ENCODE assay signal across 8 cellular contexts in the genomic region with DNA sequence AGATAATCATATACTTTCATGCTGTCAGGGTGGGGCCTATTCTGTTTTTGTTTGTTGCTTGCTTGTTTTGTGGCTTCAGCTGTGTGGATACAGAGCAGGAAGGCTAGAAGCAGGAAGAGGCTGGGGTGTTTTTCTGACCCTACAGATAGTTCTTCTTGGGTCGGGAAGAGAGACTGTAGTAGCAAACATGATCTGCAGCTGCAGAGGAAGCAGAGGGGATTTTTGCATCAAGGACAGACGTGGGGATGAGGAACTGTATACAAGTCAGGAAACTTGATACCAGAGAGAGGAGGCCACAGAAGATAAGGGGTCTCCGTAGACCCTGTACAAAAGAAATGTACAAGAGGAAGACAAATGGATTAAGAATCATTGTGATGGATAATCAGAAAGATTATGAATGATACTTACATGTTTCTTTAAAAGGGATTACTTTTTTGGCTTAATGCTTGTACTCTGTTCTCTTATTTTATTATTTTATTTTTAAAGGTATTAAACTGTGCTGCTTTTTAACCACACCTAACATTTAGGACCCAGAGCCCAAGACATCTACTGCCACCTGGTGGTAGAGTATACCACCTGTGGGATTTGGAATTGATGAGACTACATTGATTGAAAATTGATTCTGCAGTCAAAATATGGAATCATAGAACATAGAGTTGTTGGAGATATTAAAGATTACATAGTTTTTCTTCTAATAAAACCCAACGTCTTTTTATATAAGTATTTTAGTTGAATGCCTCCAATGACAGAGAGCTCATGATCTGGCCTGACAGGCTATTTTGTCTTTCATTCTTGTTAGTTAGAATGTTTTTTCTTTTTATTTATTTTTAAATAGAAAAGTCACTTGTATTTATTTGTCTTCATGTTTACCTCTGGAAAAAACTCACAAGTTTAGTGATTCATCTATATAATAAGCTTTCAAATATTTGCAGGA. TPM values are rescaled to one million over a fixed set of nuclear protein-coding genes. Genes with fewer than 3 reads are reported as not detected.
A peak's percentile ranks its signal among the peaks of the same experiment; 100 is the strongest.
DNase-seq lines count a peak whose midpoint lies in the region; ATAC-seq and TF ChIP-seq lines count a peak whose summit lies in the region.

No MANE protein-coding gene starts in this region.

- no peak overlapping the region for H3K27ac Mint-ChIP-seq in neural progenitor cell

- POLR2A ChIA-PET in OCI-LY7 (lab: Charles Lee), result no interaction called here

- no peak overlapping the region for H2AFZ ChIP-seq in OCI-LY7 (ENCODE audit: low read length)
- no peak overlapping the region for H2AFZ ChIP-seq in neural progenitor cell (replicated peaks)

- no peak overlapping the region for H3K9ac ChIP-seq in neural progenitor cell

- no peak overlapping the region for H3K27ac ChIP-seq in OCI-LY7 (ENCODE audit: low read depth, low read length, poor library complexity, severe bottlenecking)
- H3K27ac ChIP-seq in neural progenitor cell, result no peak overlapping the region

- intact Hi-C loops in OCI-LY7 (cut with micrococcal nuclease; ENCODE audit: unreplicated experiment), result loop anchor here (5.0 kb wide), 1 partner anchor 62 kb away; no protein-coding TSS in a partner anchor

- H3K27me3 ChIP-seq in neural progenitor cell, result no peaks in the 10 kb centered on the region

- no peak overlapping the region for H3K4me3 ChIP-seq in OCI-LY7 (ENCODE audit: low read depth, low read length, poor library complexity, severe bottlenecking)
- no peak overlapping the region for H3K4me3 ChIP-seq in epithelial cell of proximal tubule (ENCODE audit: low read depth, low read length)
- H3K4me3 ChIP-seq in neural progenitor cell, result no peak overlapping the region

- no peaks in the 10 kb centered on the region for H3K4me1 ChIP-seq in OCI-LY7 (ENCODE audit: insufficient read depth, low read length, poor library complexity, severe bottlenecking)
- H3K4me1 ChIP-seq in neural progenitor cell, result peaks cover 4% of the 10 kb centered on the region

- H3K79me2 ChIP-seq in OCI-LY7 (ENCODE audit: insufficient read depth, low read depth, low read length) (no peaks in the 10 kb centered on the region), neural progenitor cell (ENCODE audit: low read depth) (no peaks in the 10 kb centered on the region)

- no TSS peak for BruUV-seq in OCI-LY7 (replicated peaks; lab: Mats Ljungman, UMichigan)

- TF ChIP-seq CTCF in OCI-LY7 (conservative IDR thresholded peaks at IDR 0.05; ENCODE audit: low read length) (peak; percentile 90), epithelial cell of proximal tubule (conservative IDR thresholded peaks at IDR 0.05; ENCODE audit: low read depth, low read length) (peak; percentile 85), neural progenitor cell (IDR thresholded peaks at IDR 0.05) (peak; percentile 89)

- no peaks in the 10 kb centered on the region for H3F3A ChIP-seq in neural progenitor cell (ENCODE audit: low read depth)

- H3K4me1 Mint-ChIP-seq in neural progenitor cell, result peaks cover 6% of the 10 kb centered on the region

- H3K9me2 ChIP-seq in OCI-LY7 (ENCODE audit: insufficient read depth, low read length), result no peaks in the 10 kb centered on the region

- no peak overlapping the region for H3K4me2 ChIP-seq in OCI-LY7 (ENCODE audit: low read length)
- H3K4me2 ChIP-seq in neural progenitor cell, result no peak overlapping the region

- no peaks in the 10 kb centered on the region for H3K27me3 Mint-ChIP-seq in neural progenitor cell (ENCODE audit: insufficient read depth, low read depth)

- no peaks in the 10 kb centered on the region for H3K9me3 Mint-ChIP-seq in neural progenitor cell

- H3K36me3 Mint-ChIP-seq in neural progenitor cell, result no peaks in the 10 kb centered on the region

- no peaks in the 10 kb centered on the region for H4K20me1 ChIP-seq in OCI-LY7 (ENCODE audit: insufficient read depth, low read length)
- no peaks in the 10 kb centered on the region for H4K20me1 ChIP-seq in neural progenitor cell (ENCODE audit: low read depth)

- CTCF ChIA-PET in OCI-LY7 (lab: Charles Lee; ENCODE audit: unreplicated experiment), result no interaction called here

- no peak for ATAC-seq in HG02870 (IDR thresholded peaks at IDR 0.05; ENCODE audit: unreplicated experiment)

- DNase-seq in DMS53 (lab: John Stamatoyannopoulos, UW), result peak; percentile 61
- peak; percentile 30 for DNase-seq in HS-27A (ENCODE audit: low read depth)
- DNase-seq in OCI-LY7 (ENCODE audit: low spot score), result peak; percentile 51
- no peak for DNase-seq in epithelial cell of proximal tubule (ENCODE audit: low read depth)
- peak; percentile 75 for DNase-seq in neural progenitor cell (ENCODE audit: low spot score)
- DNase-seq in cerebellum (ENCODE audit: low spot score), result no peak
- DNase-seq in NK-92 (lab: John Stamatoyannopoulos, UW; ENCODE audit: unreplicated experiment), result no peak

- no peak overlapping the region for H3K4me3 Mint-ChIP-seq in neural progenitor cell

- H3K9me3 ChIP-seq in OCI-LY7 (ENCODE audit: low read length) (no peaks in the 10 kb centered on the region), neural progenitor cell (ENCODE audit: low read depth) (no peaks in the 10 kb centered on the region)

- H3K36me3 ChIP-seq in OCI-LY7 (ENCODE audit: insufficient read depth, low read length) (no peaks in the 10 kb centered on the region), neural progenitor cell (no peaks in the 10 kb centered on the region)

RNA-seq across cellular contexts. Expression of gene KALRN, which starts 46.1 kb away (rescaled TPM):
- 0.09 TPM in 1 of 2 replicates, not detected in the other for total RNA-seq in OCI-LY7 (2014; rRNA removed; shearing (Covaris generic))
- total RNA-seq in OCI-LY7 (2022) (not detected in 2 replicates), epithelial cell of proximal tubule (4.1 and 9.2 TPM in 2 replicates), neural progenitor cell (ENCODE audit: low replicate concordance) (20.6 and 21.7 TPM in 2 replicates), cerebellum (131 TPM)

Comparison
In these comparisons a context has a peak if more than half of its experiments do, and no peak if none do; other contexts are left out.
1. DNase-seq: peak in DMS53 (single experiment), HS-27A (single experiment), OCI-LY7 (single experiment) and neural progenitor cell (single experiment); none in epithelial cell of proximal tubule (single experiment), cerebellum (single experiment) and NK-92 (single experiment).
2. Peak in every context shown above with its lines, with median percentiles within 50 percentile points of each other: CTCF ChIP-seq.